Comparison of ENCODE assay signal across 18 cellular contexts in the genomic region with DNA sequence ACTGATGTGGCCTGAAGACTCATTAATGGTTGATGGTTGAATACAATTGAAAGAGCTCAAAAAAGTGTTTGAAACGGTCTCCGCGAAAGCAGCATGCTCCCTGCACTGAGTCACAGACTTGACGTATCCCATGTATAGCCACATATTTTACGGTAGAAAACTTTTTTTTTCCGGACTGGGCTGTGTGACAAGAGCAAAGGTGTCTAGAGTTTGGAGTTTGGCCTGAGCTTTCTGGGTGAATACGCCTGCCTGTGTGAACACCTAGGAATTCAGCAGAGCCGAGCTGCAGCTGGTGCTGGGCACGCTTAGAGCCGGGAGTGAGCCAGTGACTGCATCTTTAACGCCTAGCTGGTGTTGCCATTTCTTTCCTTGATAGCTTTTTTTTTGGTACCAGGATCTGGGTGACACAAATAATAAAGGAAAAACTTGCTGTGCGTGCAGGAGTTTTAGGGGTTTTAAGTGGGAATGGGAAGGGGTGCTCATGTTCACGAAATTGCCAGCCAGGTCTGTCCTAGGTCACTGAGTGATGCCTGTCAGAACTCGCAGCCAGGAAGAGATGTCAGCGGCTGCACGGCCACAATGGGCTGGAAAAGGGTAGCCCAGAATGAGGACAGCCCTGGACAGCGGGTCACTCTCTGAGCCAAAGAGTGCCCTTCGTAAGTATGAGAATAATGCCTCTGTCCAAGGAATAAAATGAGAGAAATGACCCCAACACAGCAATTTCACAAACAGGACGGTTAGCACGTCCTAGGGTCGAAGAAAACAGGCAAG. TPM values are rescaled to one million over a fixed set of nuclear protein-coding genes. Genes with fewer than 3 reads are reported as not detected.
DNase-seq lines count a peak whose midpoint lies in the region; ATAC-seq lines count a peak whose summit lies in the region.
"Had no signal": no experiment of that assay in that cellular context is flagged by ENCODE, and none has a peak within 500 bp of the region (broad histone marks: within the 10 kb centered on the region; RNA-seq: fewer than 3 reads in every experiment).

No MANE protein-coding gene starts in this region.

- H3K4me3 Mint-ChIP-seq in activated CD8-positive, alpha-beta memory T cell treated with anti-CD3 and anti-CD28 coated beads, Interleukin-2, amount 10 ng/mL, durations not matched to agents 7 days and 5 days, result no peak overlapping the region
- H3K4me3 Mint-ChIP-seq in effector memory CD8-positive, alpha-beta T cell, result no peak overlapping the region
- H3K4me3 Mint-ChIP-seq: CD4-positive, alpha-beta T cell had no signal

- peak; percentile 14 for DNase-seq in activated CD8-positive, alpha-beta memory T cell treated with anti-CD3 and anti-CD28 coated beads, Interleukin-2, amount 10 ng/mL, durations not matched to agents 7 days and 5 days
- no peak for DNase-seq in activated CD8-positive, alpha-beta memory T cell treated with anti-CD3 and anti-CD28 coated beads, Interleukin-2, amount 50 U/mL, for 4 hours
- DNase-seq in effector memory CD8-positive, alpha-beta T cell, result no peak
- DNase-seq in left lobe of liver (ENCODE audit: low spot score) (no peak), retina (peak; percentile 18)
- DNase-seq: ACHN; CD4-positive, alpha-beta T cell; COR-L47; DMS79 treated with DMSO at 0.1 percent for 48 hours; Kasumi-1; NCI-H1417; NCI-H187; NCI-H446; NCI-H526; OCI-M1 had no signal

- no peak overlapping the region for H3K27ac Mint-ChIP-seq in activated CD8-positive, alpha-beta memory T cell treated with anti-CD3 and anti-CD28 coated beads, Interleukin-2, amount 10 ng/mL, durations not matched to agents 7 days and 5 days
- peak overlapping the region; percentile 9 to 46 for H3K27ac Mint-ChIP-seq in effector memory CD8-positive, alpha-beta T cell
- H3K27ac Mint-ChIP-seq: CD4-positive, alpha-beta T cell had no signal

- peaks cover 4% of the 10 kb centered on the region for H3K4me1 Mint-ChIP-seq in activated CD8-positive, alpha-beta memory T cell treated with anti-CD3 and anti-CD28 coated beads, Interleukin-2, amount 10 ng/mL, durations not matched to agents 7 days and 5 days
- peaks cover 36 to 56% of the 10 kb centered on the region in 2 donors for H3K4me1 Mint-ChIP-seq in effector memory CD8-positive, alpha-beta T cell (ENCODE audit: low read depth in 2 of 2)

- CTCF ChIA-PET in activated CD8-positive, alpha-beta memory T cell treated with anti-CD3 and anti-CD28 coated beads, Interleukin-2, amount 10 ng/mL, durations not matched to agents 7 days and 5 days (lab: Charles Lee), result no interaction called here

- no peaks in the 10 kb centered on the region for H3K9me3 Mint-ChIP-seq in activated CD8-positive, alpha-beta memory T cell treated with anti-CD3 and anti-CD28 coated beads, Interleukin-2, amount 10 ng/mL, durations not matched to agents 7 days and 5 days (ENCODE audit: low read depth)
- H3K9me3 Mint-ChIP-seq in effector memory CD8-positive, alpha-beta T cell, result no peaks in the 10 kb centered on the region
- H3K9me3 Mint-ChIP-seq: CD4-positive, alpha-beta T cell had no signal

- peaks cover 3% of the 10 kb centered on the region for H3K36me3 Mint-ChIP-seq in activated CD8-positive, alpha-beta memory T cell treated with anti-CD3 and anti-CD28 coated beads, Interleukin-2, amount 10 ng/mL, durations not matched to agents 7 days and 5 days
- H3K36me3 Mint-ChIP-seq in effector memory CD8-positive, alpha-beta T cell (ENCODE audit: insufficient read depth), result peaks cover 15% of the 10 kb centered on the region

- H3K27me3 Mint-ChIP-seq in activated CD8-positive, alpha-beta memory T cell treated with anti-CD3 and anti-CD28 coated beads, Interleukin-2, amount 10 ng/mL, durations not matched to agents 7 days and 5 days, result no peaks in the 10 kb centered on the region
- H3K27me3 Mint-ChIP-seq in effector memory CD8-positive, alpha-beta T cell, result no peaks in the 10 kb centered on the region
- H3K27me3 Mint-ChIP-seq: CD4-positive, alpha-beta T cell had no signal

- ATAC-seq in activated CD8-positive, alpha-beta memory T cell treated with anti-CD3 and anti-CD28 coated beads, Interleukin-2, amount 10 ng/mL, durations not matched to agents 7 days and 5 days, result no peak
- ATAC-seq in effector memory CD8-positive, alpha-beta T cell (replicated peaks), result no peak
- peak; percentile 93 for ATAC-seq in left lobe of liver
- no peak for ATAC-seq in HG02798 (IDR thresholded peaks at IDR 0.05; ENCODE audit: poor library complexity, unreplicated experiment)
- ATAC-seq in HG03354 (IDR thresholded peaks at IDR 0.05; ENCODE audit: poor library complexity, severe bottlenecking, unreplicated experiment), result no peak
- no peak for ATAC-seq in GM19397 (IDR thresholded peaks at IDR 0.05; ENCODE audit: unreplicated experiment)

RNA-seq across cellular contexts. Expression of a gene that starts 51.7 kb away (rescaled TPM):
- total RNA-seq in activated CD8-positive, alpha-beta memory T cell treated with anti-CD3 and anti-CD28 coated beads, Interleukin-2, amount 10 ng/mL, durations not matched to agents 7 days and 5 days, result 100 to 1,000 TPM; 124 to 142 TPM
- 86.0 TPM for total RNA-seq in left lobe of liver

Comparison
In these comparisons a context has a peak if more than half of its experiments do, and no peak if none do; other contexts are left out.
1. DNase-seq: peak in activated CD8-positive, alpha-beta memory T cell treated with anti-CD3 and anti-CD28 coated beads, Interleukin-2, amount 10 ng/mL, durations not matched to agents 7 days and 5 days (single experiment) and retina (single experiment); none in activated CD8-positive, alpha-beta memory T cell treated with anti-CD3 and anti-CD28 coated beads, Interleukin-2, amount 50 U/mL, for 4 hours (single experiment), effector memory CD8-positive, alpha-beta T cell (0 of 3) and left lobe of liver (single experiment).